8 cellular contexts compared by ENCODE assay signal in the genomic region with DNA sequence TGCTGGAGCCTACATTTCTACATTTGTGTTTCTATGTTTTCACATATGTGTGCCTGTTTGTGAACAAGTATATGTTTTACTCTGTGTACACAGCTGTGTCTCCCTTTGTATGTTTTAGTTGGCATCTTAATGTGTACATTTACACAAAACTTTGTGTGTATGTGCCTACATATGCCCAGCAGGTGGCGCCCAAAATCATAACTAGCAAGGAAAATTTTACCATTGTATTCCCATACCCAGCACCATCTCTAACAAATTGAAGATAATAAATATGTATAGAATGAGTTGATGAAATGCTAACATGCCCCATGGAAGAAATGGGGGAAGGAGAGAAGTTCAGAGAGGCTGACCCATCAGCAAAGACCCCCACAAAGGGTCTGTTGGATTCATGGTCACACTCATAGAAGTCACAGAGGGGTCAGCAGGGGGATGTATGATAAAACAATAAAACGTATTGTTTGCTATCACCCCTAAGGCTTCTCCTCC. TPM values are rescaled to one million over a fixed set of nuclear protein-coding genes. Genes with fewer than 3 reads are reported as not detected.
A peak's percentile ranks its signal among the peaks of the same experiment; 100 is the strongest.
DNase-seq lines count a peak whose midpoint lies in the region; ATAC-seq and TF ChIP-seq lines count a peak whose summit lies in the region.

No MANE protein-coding gene starts in this region.

- peaks cover 30% of the 10 kb centered on the region for H3K4me1 Mint-ChIP-seq in activated T-helper 2 cell treated with anti-CD3 and anti-CD28 coated beads, Interferon-gamma antibody, Interleukin-2, Interleukin-4, amounts not matched to agents 10 μg/mL and 5 μg/mL and 100 μg/mL, durations not matched to agents 14 hours and 24 hours and 36 hours (ENCODE audit: low read depth)

- H3K36me3 Mint-ChIP-seq in activated T-helper 2 cell treated with anti-CD3 and anti-CD28 coated beads, Interferon-gamma antibody, Interleukin-2, Interleukin-4, amounts not matched to agents 10 μg/mL and 5 μg/mL and 100 μg/mL, durations not matched to agents 14 hours and 24 hours and 36 hours (ENCODE audit: low read depth), result peaks cover 16% of the 10 kb centered on the region

- no peak overlapping the region for H2AK5ac ChIP-seq in trophoblast cell (ENCODE audit: low read length)

- peaks cover 13% of the 10 kb centered on the region for H3K9me3 Mint-ChIP-seq in activated T-helper 2 cell treated with anti-CD3 and anti-CD28 coated beads, Interferon-gamma antibody, Interleukin-2, Interleukin-4, amounts not matched to agents 10 μg/mL and 5 μg/mL and 100 μg/mL, durations not matched to agents 14 hours and 24 hours and 36 hours

- H3K27me3 ChIP-seq in MM.1S (replicated peaks; ENCODE audit: insufficient read depth, low read length), result no peaks in the 10 kb centered on the region
- no peaks in the 10 kb centered on the region for H3K27me3 ChIP-seq in trophoblast cell (ENCODE audit: insufficient read depth, low read length)
- H3K27me3 ChIP-seq in vagina, result no peaks in the 10 kb centered on the region

- no peak overlapping the region for H3K27ac Mint-ChIP-seq in activated T-helper 2 cell treated with anti-CD3 and anti-CD28 coated beads, Interferon-gamma antibody, Interleukin-2, Interleukin-4, amounts not matched to agents 10 μg/mL and 5 μg/mL and 100 μg/mL, durations not matched to agents 14 hours and 24 hours and 36 hours

- H3K4me1 ChIP-seq in MM.1S (ENCODE audit: low read length), result peaks cover 49% of the 10 kb centered on the region
- H3K4me1 ChIP-seq in trophoblast cell (ENCODE audit: control insufficient read depth in 1 of 2, insufficient read depth in 2 of 2, low read length in 2 of 2), result peaks cover 18% of the 10 kb centered on the region in 2 experiments
- H3K4me1 ChIP-seq in vagina, result peaks cover 11% of the 10 kb centered on the region

- no peak overlapping the region for H4K8ac ChIP-seq in trophoblast cell (ENCODE audit: low read depth, low read length)

- no peak overlapping the region for H2BK5ac ChIP-seq in trophoblast cell (ENCODE audit: low read depth, low read length, poor library complexity)

- H3K4ac ChIP-seq in trophoblast cell (ENCODE audit: low read depth, low read length), result no peak overlapping the region

- no peak overlapping the region for H4K91ac ChIP-seq in trophoblast cell (ENCODE audit: low read depth, low read length)

- H3K14ac ChIP-seq in trophoblast cell (ENCODE audit: low read length), result no peak overlapping the region

- no peaks in the 10 kb centered on the region for H3K9me2 ChIP-seq in MM.1S (replicated peaks; ENCODE audit: insufficient read depth, low read length)

- no peak for TF ChIP-seq POLR2A in vagina (IDR thresholded peaks at IDR 0.05)

- H3K27ac ChIP-seq in MM.1S (ENCODE audit: low read length) (no peak overlapping the region), trophoblast cell (ENCODE audit: low read depth, low read length) (no peak overlapping the region), vagina (no peak overlapping the region)

- H3K79me1 ChIP-seq in trophoblast cell (ENCODE audit: low read length), result peaks cover 12% of the 10 kb centered on the region

- H3K9me3 ChIP-seq in MM.1S (replicated peaks; ENCODE audit: insufficient read depth, low read length) (no peaks in the 10 kb centered on the region), trophoblast cell (ENCODE audit: insufficient read depth, low read depth, low read length) (no peaks in the 10 kb centered on the region), vagina (no peaks in the 10 kb centered on the region)

- no peak overlapping the region for H2AFZ ChIP-seq in MM.1S (ENCODE audit: low read length)
- no peak overlapping the region for H2AFZ ChIP-seq in trophoblast cell (ENCODE audit: insufficient read depth, low read length, poor library complexity)

- H3K36me3 ChIP-seq in MM.1S (replicated peaks; ENCODE audit: insufficient read depth, low read length), result no peaks in the 10 kb centered on the region
- no peaks in the 10 kb centered on the region for H3K36me3 ChIP-seq in trophoblast cell (ENCODE audit: control insufficient read depth in 1 of 2, insufficient read depth in 2 of 2, low read length in 2 of 2)
- H3K36me3 ChIP-seq in vagina, result no peaks in the 10 kb centered on the region

- no CpG with 5 or more reads among the region's 2 CpGs for WGBS in trophoblast cell (ENCODE audit: extremely low coverage, insufficient coverage, insufficient read length)

- no peak for ATAC-seq in HG02759 (IDR thresholded peaks at IDR 0.05; ENCODE audit: unreplicated experiment)

- H3K79me2 ChIP-seq in MM.1S (ENCODE audit: low read length) (no peaks in the 10 kb centered on the region), trophoblast cell (ENCODE audit: control insufficient read depth, insufficient read depth, low read length, poor library complexity) (peaks cover 1% of the 10 kb centered on the region)

- DNase-seq in GF-D8 (lab: John Stamatoyannopoulos, UW) (peak; percentile 32), MM.1S (peak; percentile 81), SHP77 treated with DMSO at 0.1 percent for 48 hours (lab: John Stamatoyannopoulos, UW) (peak; percentile 67), foreskin melanocyte (peak; percentile 76), trophoblast cell (peak; percentile 70 to 93), vagina (ENCODE audit: extremely low spot score in 2 of 2) (no peak)
- DNase-seq in activated T-helper 2 cell treated with anti-CD3 and anti-CD28 coated beads, Interferon-gamma antibody, Interleukin-2, Interleukin-4, amounts not matched to agents 10 μg/mL and 5 μg/mL and 100 μg/mL, durations not matched to agents 14 hours and 24 hours and 36 hours (ENCODE audit: low spot score), result peak; percentile 57

- H3K27me3 Mint-ChIP-seq in activated T-helper 2 cell treated with anti-CD3 and anti-CD28 coated beads, Interferon-gamma antibody, Interleukin-2, Interleukin-4, amounts not matched to agents 10 μg/mL and 5 μg/mL and 100 μg/mL, durations not matched to agents 14 hours and 24 hours and 36 hours (ENCODE audit: low read depth), result peaks cover 28% of the 10 kb centered on the region

- H3K4me3 ChIP-seq in MM.1S (ENCODE audit: low read length) (no peak overlapping the region), trophoblast cell (ENCODE audit: low read depth, low read length) (no peak overlapping the region), vagina (no peak overlapping the region)

- no peaks in the 10 kb centered on the region for H4K20me1 ChIP-seq in MM.1S (ENCODE audit: insufficient read depth, low read length)

- H2BK120ac ChIP-seq in trophoblast cell (ENCODE audit: insufficient read depth, low read length, poor library complexity), result no peak overlapping the region

- no peak overlapping the region for H3K9ac ChIP-seq in MM.1S (ENCODE audit: low read length)
- no peak overlapping the region for H3K9ac ChIP-seq in trophoblast cell (ENCODE audit: low read length)

- intact Hi-C loops in activated T-helper 2 cell treated with anti-CD3 and anti-CD28 coated beads, Interferon-gamma antibody, Interleukin-2, Interleukin-4, amounts not matched to agents 10 μg/mL and 5 μg/mL and 100 μg/mL, durations not matched to agents 14 hours and 24 hours and 36 hours (cut with micrococcal nuclease), result loop anchor here (1.0 kb wide), 3 partner anchors 100 to 232 kb away; no protein-coding TSS in a partner anchor
- intact Hi-C loops in vagina (cut with DNase I), result loop anchor here (5.0 to 10.0 kb wide), 2 partner anchors 141 to 239 kb away; no protein-coding TSS in a partner anchor

- no peak overlapping the region for H2BK12ac ChIP-seq in trophoblast cell (ENCODE audit: low read length)

- peaks cover 25% of the 10 kb centered on the region for H3F3A ChIP-seq in MM.1S (ENCODE audit: insufficient read depth, low read length)

- H3K23ac ChIP-seq in trophoblast cell (ENCODE audit: low read length), result no peak overlapping the region

- TF ChIP-seq CTCF in MM.1S (IDR thresholded peaks at IDR 0.05; ENCODE audit: low read length) (peak; percentile 86), vagina (IDR thresholded peaks at IDR 0.05) (peak; percentile 66 to 97 (median 73))

- H3K18ac ChIP-seq in trophoblast cell (ENCODE audit: low read length), result no peak overlapping the region

- H3K4me2 ChIP-seq in MM.1S (ENCODE audit: low read depth, low read length) (no peak overlapping the region), trophoblast cell (ENCODE audit: low read length) (no peak overlapping the region)

- no peak overlapping the region for H4K12ac ChIP-seq in trophoblast cell (ENCODE audit: low read depth, low read length)

- H3K4me3 Mint-ChIP-seq in activated T-helper 2 cell treated with anti-CD3 and anti-CD28 coated beads, Interferon-gamma antibody, Interleukin-2, Interleukin-4, amounts not matched to agents 10 μg/mL and 5 μg/mL and 100 μg/mL, durations not matched to agents 14 hours and 24 hours and 36 hours (ENCODE audit: low read depth), result no peak overlapping the region

RNA-seq across cellular contexts. Expression of gene PKDCC, which starts 48.1 kb away (rescaled TPM):
- 0.11 TPM in 1 of 2 replicates, not detected in the other for total RNA-seq in activated T-helper 2 cell treated with anti-CD3 and anti-CD28 coated beads, Interferon-gamma antibody, Interleukin-2, Interleukin-4, amounts not matched to agents 10 μg/mL and 5 μg/mL and 100 μg/mL, durations not matched to agents 14 hours and 24 hours and 36 hours
- polyA plus RNA-seq in trophoblast cell (2013), result 35.3 and 39.5 TPM in 2 replicates
- total RNA-seq in vagina, result 146 TPM

Comparison
In these comparisons a context has a peak if more than half of its experiments do, and no peak if none do; other contexts are left out.
1. DNase-seq: peak in GF-D8 (single experiment), MM.1S (single experiment), SHP77 treated with DMSO at 0.1 percent for 48 hours (single experiment), activated T-helper 2 cell treated with anti-CD3 and anti-CD28 coated beads, Interferon-gamma antibody, Interleukin-2, Interleukin-4, amounts not matched to agents 10 μg/mL and 5 μg/mL and 100 μg/mL, durations not matched to agents 14 hours and 24 hours and 36 hours (single experiment), foreskin melanocyte (single experiment) and trophoblast cell (2 of 2); none in vagina (0 of 2).
2. RNA of gene PKDCC, which starts 48.1 kb away (total RNA-seq): 146 TPM in vagina (single experiment); 0.11 TPM in activated T-helper 2 cell treated with anti-CD3 and anti-CD28 coated beads, Interferon-gamma antibody, Interleukin-2, Interleukin-4, amounts not matched to agents 10 μg/mL and 5 μg/mL and 100 μg/mL, durations not matched to agents 14 hours and 24 hours and 36 hours; every median in the first group is over 100 times any median in the second.